ENCODE assay signal across 1 cellular context in genomic region chr9:136808075-136808780, GRCh38.
A peak's percentile ranks its signal among the peaks of the same experiment; 100 is the strongest.
TF ChIP-seq lines count a peak whose summit lies in the region.

No MANE protein-coding gene starts in this region.

TF ChIP-seq in K562, 482 proteins besides CTCF, POLR2A, EP300 and RAD21 (continued from another document):
- TF ChIP-seq, protein P1, sequence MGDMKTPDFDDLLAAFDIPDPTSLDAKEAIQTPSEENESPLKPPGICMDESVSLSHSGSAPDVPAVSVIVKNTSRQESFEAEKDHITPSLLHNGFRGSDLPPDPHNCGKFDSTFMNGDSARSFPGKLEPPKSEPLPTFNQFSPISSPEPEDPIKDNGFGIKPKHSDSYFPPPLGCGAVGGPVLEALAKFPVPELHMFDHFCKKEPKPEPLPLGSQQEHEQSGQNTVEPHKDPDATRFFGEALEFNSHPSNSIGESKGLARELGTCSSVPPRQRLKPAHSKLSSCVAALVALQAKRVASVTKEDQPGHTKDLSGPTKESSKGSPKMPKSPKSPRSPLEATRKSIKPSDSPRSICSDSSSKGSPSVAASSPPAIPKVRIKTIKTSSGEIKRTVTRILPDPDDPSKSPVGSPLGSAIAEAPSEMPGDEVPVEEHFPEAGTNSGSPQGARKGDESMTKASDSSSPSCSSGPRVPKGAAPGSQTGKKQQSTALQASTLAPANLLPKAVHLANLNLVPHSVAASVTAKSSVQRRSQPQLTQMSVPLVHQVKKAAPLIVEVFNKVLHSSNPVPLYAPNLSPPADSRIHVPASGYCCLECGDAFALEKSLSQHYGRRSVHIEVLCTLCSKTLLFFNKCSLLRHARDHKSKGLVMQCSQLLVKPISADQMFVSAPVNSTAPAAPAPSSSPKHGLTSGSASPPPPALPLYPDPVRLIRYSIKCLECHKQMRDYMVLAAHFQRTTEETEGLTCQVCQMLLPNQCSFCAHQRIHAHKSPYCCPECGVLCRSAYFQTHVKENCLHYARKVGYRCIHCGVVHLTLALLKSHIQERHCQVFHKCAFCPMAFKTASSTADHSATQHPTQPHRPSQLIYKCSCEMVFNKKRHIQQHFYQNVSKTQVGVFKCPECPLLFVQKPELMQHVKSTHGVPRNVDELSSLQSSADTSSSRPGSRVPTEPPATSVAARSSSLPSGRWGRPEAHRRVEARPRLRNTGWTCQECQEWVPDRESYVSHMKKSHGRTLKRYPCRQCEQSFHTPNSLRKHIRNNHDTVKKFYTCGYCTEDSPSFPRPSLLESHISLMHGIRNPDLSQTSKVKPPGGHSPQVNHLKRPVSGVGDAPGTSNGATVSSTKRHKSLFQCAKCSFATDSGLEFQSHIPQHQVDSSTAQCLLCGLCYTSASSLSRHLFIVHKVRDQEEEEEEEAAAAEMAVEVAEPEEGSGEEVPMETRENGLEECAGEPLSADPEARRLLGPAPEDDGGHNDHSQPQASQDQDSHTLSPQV (IDR thresholded peaks at IDR 0.05): 0 out of 2 replicates have a peak, but pooled peaks have one; percentile 13
- TF ChIP-seq NFYB (IDR thresholded peaks at IDR 0.05; ENCODE audit: extremely low read depth, insufficient read length) (no peak), FOXK1 (CRISPR knock-in tag; IDR thresholded peaks at IDR 0.05; ENCODE audit: borderline replicate concordance) (no peak), SOX6 (IDR thresholded peaks at IDR 0.05) (no peak), UBTF (IDR thresholded peaks at IDR 0.05; ENCODE audit: borderline replicate concordance in 1 of 2, low read depth in 2 of 2, low read length in 2 of 2) (peak in 1 of 2 experiments; percentile 49; a peak in 1 of 4 replicates), SP2 (IDR thresholded peaks at IDR 0.05; ENCODE audit: extremely low read depth, low read depth, low read length, poor library complexity, severe bottlenecking) (no peak), CHD1 (IDR thresholded peaks at IDR 0.05; ENCODE audit: low read length) (peak; percentile 59), HMGN3 (IDR thresholded peaks at IDR 0.05; ENCODE audit: borderline replicate concordance, extremely low read depth, insufficient read length, low read depth, low read length) (peak; percentile 39), NR2C1 (IDR thresholded peaks at IDR 0.05) (no peak), NR2C1 (tag; IDR thresholded peaks at IDR 0.05) (no peak), SNIP1 (IDR thresholded peaks at IDR 0.05; ENCODE audit: low read depth) (no peak), GTF2E2 (tag; IDR thresholded peaks at IDR 0.05) (0 out of 2 replicates have a peak, but pooled peaks have one; percentile 8)
TF ChIP-seq in K562: peak in this region for 20.
